In genomic region chr16:12203780-12204351, GRCh38 we compare ENCODE assay signal across 22 cellular contexts.
DNase-seq lines count a peak whose midpoint lies in the region; ATAC-seq, FAIRE-seq and TF ChIP-seq lines count a peak whose summit lies in the region.
"Had no signal": no experiment of that assay in that cellular context is flagged by ENCODE, and none has a peak within 500 bp of the region (broad histone marks: within the 10 kb centered on the region; RNA-seq: fewer than 3 reads in every experiment).

No MANE protein-coding gene starts in this region.

- DNase-seq in OCI-M1 (lab: John Stamatoyannopoulos, UW) (peak; percentile 9), HepG2 (ENCODE audit: low spot score) (peak; percentile 39), substantia nigra (lab: John Stamatoyannopoulos, UW) (peak in 21 of 49 donors; percentile 3 to 43 (median 10)), Caco-2 (no peak)
- no peak for DNase-seq in activated CD8-positive, alpha-beta memory T cell treated with anti-CD3 and anti-CD28 coated beads, Interleukin-2, amount 10 ng/mL, durations not matched to agents 7 days and 5 days
- DNase-seq: Calu3; CD4-positive, alpha-beta memory T cell; GM23248; Kasumi-1; NCI-H1694; NCI-H2081; NCI-H2171 treated with DMSO at 0.1 percent for 48 hours; NCI-H526 treated with DMSO at 0.1 percent for 48 hours; PC-3; SHP77 treated with DMSO at 0.1 percent for 48 hours had no signal

- H3K4me3 Mint-ChIP-seq in dendritic cell treated with granulocyte-macrophage colony-stimulating factor and Interleukin-4, amounts not matched to agents 40 ng/mL and 50 ng/mL, for 4 days: no peak overlapping the region
- H3K4me3 Mint-ChIP-seq in Caco-2 (ENCODE audit: unreplicated experiment): no peak overlapping the region
- no peak overlapping the region for H3K4me3 Mint-ChIP-seq in activated CD8-positive, alpha-beta memory T cell treated with anti-CD3 and anti-CD28 coated beads, Interleukin-2, amount 10 ng/mL, durations not matched to agents 7 days and 5 days
- H3K4me3 Mint-ChIP-seq: CD4-positive, alpha-beta memory T cell; IgD-negative memory B cell had no signal

- peak overlapping the region; percentile 18 for H3K27ac Mint-ChIP-seq in dendritic cell treated with granulocyte-macrophage colony-stimulating factor and Interleukin-4, amounts not matched to agents 40 ng/mL and 50 ng/mL, for 4 days
- H3K27ac Mint-ChIP-seq in Caco-2 (ENCODE audit: unreplicated experiment): no peak overlapping the region
- no peak overlapping the region for H3K27ac Mint-ChIP-seq in activated CD8-positive, alpha-beta memory T cell treated with anti-CD3 and anti-CD28 coated beads, Interleukin-2, amount 10 ng/mL, durations not matched to agents 7 days and 5 days
- H3K27ac Mint-ChIP-seq: CD4-positive, alpha-beta memory T cell; IgD-negative memory B cell had no signal

- peak overlapping the region; percentile 65 for H3K4me2 ChIP-seq in HepG2 (ENCODE audit: low read depth, low read length)
- H3K4me2 ChIP-seq: BLaER1 had no signal

- peaks cover 52% of the 10 kb centered on the region for H3K4me1 Mint-ChIP-seq in dendritic cell treated with granulocyte-macrophage colony-stimulating factor and Interleukin-4, amounts not matched to agents 40 ng/mL and 50 ng/mL, for 4 days (ENCODE audit: low read depth)
- H3K4me1 Mint-ChIP-seq in Caco-2 (ENCODE audit: low read depth, unreplicated experiment): no peaks in the 10 kb centered on the region
- H3K4me1 Mint-ChIP-seq in activated CD8-positive, alpha-beta memory T cell treated with anti-CD3 and anti-CD28 coated beads, Interleukin-2, amount 10 ng/mL, durations not matched to agents 7 days and 5 days: no peaks in the 10 kb centered on the region

- TF ChIP-seq CTCF in HepG2 (CRISPR knock-in tag; IDR thresholded peaks at IDR 0.05) (no peak), Caco-2 (IDR thresholded peaks at IDR 0.05; ENCODE audit: insufficient read depth in 1 of 2, low read depth in 1 of 2, low read length in 1 of 2, severe bottlenecking in 1 of 2, unreplicated experiment in 1 of 2) (no peak)

- BruUV-seq in HepG2 (replicated peaks; lab: Mats Ljungman, UMichigan): no TSS peak
- BruUV-seq in Caco-2 (replicated peaks; lab: Mats Ljungman, UMichigan): no TSS peak

- no peaks in the 10 kb centered on the region for H4K20me1 ChIP-seq in HepG2 (ENCODE audit: insufficient read depth, low read length)

- CTCF ChIA-PET in HepG2 (lab: Yijun Ruan, JAX; ENCODE audit: low intra/inter-chr PET ratio, low total read pairs) (no interaction called here), Caco-2 (lab: Charles Lee) (no interaction called here)
- CTCF ChIA-PET in activated CD8-positive, alpha-beta memory T cell treated with anti-CD3 and anti-CD28 coated beads, Interleukin-2, amount 10 ng/mL, durations not matched to agents 7 days and 5 days (lab: Charles Lee): no interaction called here

- WGBS in HepG2 (ENCODE audit: low lambda C conversion rate): 13% methylated on average over 10 of the region's 10 CpGs

- POLR2A ChIA-PET in HepG2 (lab: Yijun Ruan, JAX) (interaction anchor here (0.9 to 2.6 kb wide), 7 partner anchors 7 to 106 kb away, joined by 3 to 8 read pairs (median 5); no protein-coding TSS in a partner anchor), Caco-2 (lab: Charles Lee) (no interaction called here)

- H3K27me3 ChIP-seq in HepG2 (ENCODE audit: control insufficient read depth in 1 of 2, insufficient read depth in 2 of 2, low read length in 2 of 2) (no peaks in the 10 kb centered on the region), Caco-2 (replicated peaks; ENCODE audit: control insufficient read depth, insufficient read depth, low read length) (no peaks in the 10 kb centered on the region)
- H3K27me3 ChIP-seq: BLaER1 had no signal

- FAIRE-seq in HepG2 (lab: Jason Lieb, UNC): peak; percentile 21
- FAIRE-seq: G401.6 had no signal

- in situ Hi-C loops in HepG2 (cut with HindIII; ENCODE audit: extremely low pct_ligation_motif_present, low pct_unique_long_range_greater_than_20kb): no loop called here

- H3K4me3 ChIP-seq in HepG2 (replicated peaks in 1 of 3; ENCODE audit: insufficient read depth in 1 of 3, low read depth in 2 of 3, low read length in 3 of 3) (peak overlapping the region in 1 of 3 experiments; percentile 42; a peak in 1 of 6 replicates), Caco-2 (ENCODE audit: low read depth, low read length) (no peak overlapping the region)
- H3K4me3 ChIP-seq: BLaER1, GM23248, HAP-1, SK-N-MC had no signal

- no peak for TF ChIP-seq POLR2A in HepG2 (IDR thresholded peaks at IDR 0.05; ENCODE audit: insufficient read depth in 1 of 2, low read depth in 2 of 2, low read length in 2 of 2)

- TF ChIP-seq RAD21 in HepG2 (CRISPR knock-in tag; IDR thresholded peaks at IDR 0.05): no peak

- H2AFZ ChIP-seq in HepG2 (ENCODE audit: low read length): no peak overlapping the region
- H2AFZ ChIP-seq: GM23248 had no signal

- no peaks in the 10 kb centered on the region for H3K27me3 Mint-ChIP-seq in dendritic cell treated with granulocyte-macrophage colony-stimulating factor and Interleukin-4, amounts not matched to agents 40 ng/mL and 50 ng/mL, for 4 days
- no peaks in the 10 kb centered on the region for H3K27me3 Mint-ChIP-seq in Caco-2 (ENCODE audit: insufficient read depth, unreplicated experiment)
- no peaks in the 10 kb centered on the region for H3K27me3 Mint-ChIP-seq in activated CD8-positive, alpha-beta memory T cell treated with anti-CD3 and anti-CD28 coated beads, Interleukin-2, amount 10 ng/mL, durations not matched to agents 7 days and 5 days
- H3K27me3 Mint-ChIP-seq: CD4-positive, alpha-beta memory T cell; IgD-negative memory B cell had no signal

- no peaks in the 10 kb centered on the region for H3K9me3 Mint-ChIP-seq in dendritic cell treated with granulocyte-macrophage colony-stimulating factor and Interleukin-4, amounts not matched to agents 40 ng/mL and 50 ng/mL, for 4 days
- H3K9me3 Mint-ChIP-seq in Caco-2 (ENCODE audit: unreplicated experiment): no peaks in the 10 kb centered on the region
- peaks cover 2% of the 10 kb centered on the region for H3K9me3 Mint-ChIP-seq in activated CD8-positive, alpha-beta memory T cell treated with anti-CD3 and anti-CD28 coated beads, Interleukin-2, amount 10 ng/mL, durations not matched to agents 7 days and 5 days (ENCODE audit: low read depth)
- H3K9me3 Mint-ChIP-seq: CD4-positive, alpha-beta memory T cell; IgD-negative memory B cell had no signal

- peak; percentile 90 for ATAC-seq in HepG2
- no peak for ATAC-seq in HG02610 (IDR thresholded peaks at IDR 0.05; ENCODE audit: unreplicated experiment)
- ATAC-seq in activated CD8-positive, alpha-beta memory T cell treated with anti-CD3 and anti-CD28 coated beads, Interleukin-2, amount 10 ng/mL, durations not matched to agents 7 days and 5 days: no peak
- ATAC-seq: PC-3 had no signal

- H3K36me3 Mint-ChIP-seq in dendritic cell treated with granulocyte-macrophage colony-stimulating factor and Interleukin-4, amounts not matched to agents 40 ng/mL and 50 ng/mL, for 4 days (ENCODE audit: low read depth): peaks cover 96% of the 10 kb centered on the region
- H3K36me3 Mint-ChIP-seq in Caco-2 (ENCODE audit: insufficient read depth, unreplicated experiment): no peaks in the 10 kb centered on the region
- H3K36me3 Mint-ChIP-seq in activated CD8-positive, alpha-beta memory T cell treated with anti-CD3 and anti-CD28 coated beads, Interleukin-2, amount 10 ng/mL, durations not matched to agents 7 days and 5 days: no peaks in the 10 kb centered on the region

- H3K27ac ChIP-seq in HepG2 (ENCODE audit: extremely low read length, insufficient read depth, low read length) (peak overlapping the region; percentile 4), substantia nigra (ENCODE audit: low read depth, low read length, poor library complexity, severe bottlenecking) (peak overlapping the region; percentile 41)
- H3K27ac ChIP-seq: BLaER1, GM23248, SK-N-MC had no signal

- H3K4me1 ChIP-seq in HepG2 (ENCODE audit: insufficient read depth, low read length) (peaks cover 47% of the 10 kb centered on the region), Caco-2 (no peaks in the 10 kb centered on the region)
- H3K4me1 ChIP-seq: HAP-1 had no signal

- H3K36me3 ChIP-seq in HepG2 (replicated peaks in 1 of 2; ENCODE audit: control insufficient read depth in 1 of 2, insufficient read depth in 2 of 2, low read length in 2 of 2) (no peaks in the 10 kb centered on the region), Caco-2 (ENCODE audit: control insufficient read depth, insufficient read depth, low read length) (no peaks in the 10 kb centered on the region)
- H3K36me3 ChIP-seq: HAP-1 had no signal

- no peaks in the 10 kb centered on the region for H3K79me2 ChIP-seq in HepG2 (ENCODE audit: insufficient read depth, low read length)

- intact Hi-C loops in dendritic cell treated with granulocyte-macrophage colony-stimulating factor and Interleukin-4, amounts not matched to agents 40 ng/mL and 50 ng/mL, for 4 days (cut with micrococcal nuclease): no loop called here
- intact Hi-C loops in HepG2 (cut with micrococcal nuclease; ENCODE audit: unreplicated experiment): no loop called here
- intact Hi-C loops in Caco-2 (cut with micrococcal nuclease; ENCODE audit: unreplicated experiment): no loop called here

- peak overlapping the region; percentile 6; the same call in 1 of the 2 replicates for H3K9ac ChIP-seq in HepG2 (ENCODE audit: insufficient read depth, low read depth, low read length)
- H3K9ac ChIP-seq: BLaER1, GM23248 had no signal

- H3K9me3 ChIP-seq in HepG2 (ENCODE audit: low read length) (no peaks in the 10 kb centered on the region), Caco-2 (no peaks in the 10 kb centered on the region)
- H3K9me3 ChIP-seq: BLaER1, HAP-1 had no signal

- TF ChIP-seq EP300 in HepG2 (IDR thresholded peaks at IDR 0.05; ENCODE audit: low read depth in 2 of 2, low read length in 2 of 2) (no peak), HepG2 (CRISPR knock-in tag; IDR thresholded peaks at IDR 0.05; ENCODE audit: borderline replicate concordance) (no peak)

TF ChIP-seq in HepG2, 621 proteins besides CTCF, POLR2A, EP300 and RAD21 (continues in another document):
- TF ChIP-seq IKZF4 (CRISPR knock-in tag; IDR thresholded peaks at IDR 0.05; ENCODE audit: borderline replicate concordance, low read depth, not compliant biosample characterization) (no peak), TGIF2 (CRISPR knock-in tag; IDR thresholded peaks at IDR 0.05) (peak; percentile 80; the same call in 1 of the 2 replicates), TARDBP (CRISPR knock-in tag; IDR thresholded peaks at IDR 0.05) (0 out of 2 replicates have a peak, but pooled peaks have one; percentile 28)
- TF ChIP-seq, protein P1, sequence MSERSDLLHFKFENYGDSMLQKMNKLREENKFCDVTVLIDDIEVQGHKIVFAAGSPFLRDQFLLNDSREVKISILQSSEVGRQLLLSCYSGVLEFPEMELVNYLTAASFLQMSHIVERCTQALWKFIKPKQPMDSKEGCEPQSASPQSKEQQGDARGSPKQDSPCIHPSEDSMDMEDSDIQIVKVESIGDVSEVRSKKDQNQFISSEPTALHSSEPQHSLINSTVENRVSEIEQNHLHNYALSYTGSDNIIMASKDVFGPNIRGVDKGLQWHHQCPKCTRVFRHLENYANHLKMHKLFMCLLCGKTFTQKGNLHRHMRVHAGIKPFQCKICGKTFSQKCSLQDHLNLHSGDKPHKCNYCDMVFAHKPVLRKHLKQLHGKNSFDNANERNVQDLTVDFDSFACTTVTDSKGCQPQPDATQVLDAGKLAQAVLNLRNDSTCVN (CRISPR knock-in tag; IDR thresholded peaks at IDR 0.05; ENCODE audit: borderline replicate concordance): peak; percentile 45; the same call in 1 of the 2 replicates

Comparison
In these comparisons a context has a peak if more than half of its experiments do, and no peak if none do; other contexts are left out.
1. DNase-seq: peak in OCI-M1 (single experiment) and HepG2 (single experiment); none in Caco-2 (0 of 2) and activated CD8-positive, alpha-beta memory T cell treated with anti-CD3 and anti-CD28 coated beads, Interleukin-2, amount 10 ng/mL, durations not matched to agents 7 days and 5 days (single experiment).